ENCODE assay signal across 16 cellular contexts in genomic region chr22:40138866-40139265, GRCh38. TPM values are rescaled to one million over a fixed set of nuclear protein-coding genes. Genes with fewer than 3 reads are reported as not detected.
DNase-seq lines count a peak whose midpoint lies in the region; ATAC-seq and TF ChIP-seq lines count a peak whose summit lies in the region.
"Had no signal": no experiment of that assay in that cellular context is flagged by ENCODE, and none has a peak within 500 bp of the region (broad histone marks: within the 10 kb centered on the region; RNA-seq: fewer than 3 reads in every experiment).

No MANE protein-coding gene starts in this region.

- no peaks in the 10 kb centered on the region for H3K9me3 Mint-ChIP-seq in activated B cell treated with CpG ODN at 0.5 μM for 24 hours
- H3K9me3 Mint-ChIP-seq: CD4-positive, CD25-positive, alpha-beta regulatory T cell; IgD-negative memory B cell had no signal

- peaks cover 15% of the 10 kb centered on the region for H3K4me1 ChIP-seq in psoas muscle
- H3K4me1 ChIP-seq: BE2C, Caco-2, HAP-1 had no signal

- CTCF ChIA-PET in activated B cell treated with CpG ODN at 0.5 μM for 24 hours (lab: Charles Lee) = no interaction called here

- ATAC-seq in activated B cell treated with CpG ODN at 0.5 μM for 24 hours (ENCODE audit: low read depth) (no peak), psoas muscle (peak in 3 of 4 donors; percentile 44 to 83 (median 61)), HG03196 (IDR thresholded peaks at IDR 0.05; ENCODE audit: unreplicated experiment) (no peak)
- ATAC-seq: HepG2 had no signal

- POLR2A ChIA-PET in activated B cell treated with CpG ODN at 0.5 μM for 24 hours (lab: Charles Lee) = no interaction called here

- H3K36me3 Mint-ChIP-seq in activated B cell treated with CpG ODN at 0.5 μM for 24 hours (ENCODE audit: low read depth) = peaks cover 67% of the 10 kb centered on the region

- H3K36me3 ChIP-seq in psoas muscle (ENCODE audit: insufficient read depth in 1 of 2, low read depth in 1 of 2) = peaks cover 2 to 20% of the 10 kb centered on the region in 2 donors
- H3K36me3 ChIP-seq: BE2C had no signal

- no peaks in the 10 kb centered on the region for H3K27me3 Mint-ChIP-seq in activated B cell treated with CpG ODN at 0.5 μM for 24 hours
- H3K27me3 Mint-ChIP-seq: CD4-positive, CD25-positive, alpha-beta regulatory T cell; IgD-negative memory B cell had no signal

- peak overlapping the region; percentile 14 for H3K27ac Mint-ChIP-seq in activated B cell treated with CpG ODN at 0.5 μM for 24 hours
- H3K27ac Mint-ChIP-seq: IgD-negative memory B cell had no signal

- intact Hi-C loops in activated B cell treated with CpG ODN at 0.5 μM for 24 hours (cut with micrococcal nuclease) = no loop called here
- intact Hi-C loops in psoas muscle (cut with DNase I) = no loop called here

- H3K27me3 ChIP-seq in psoas muscle (ENCODE audit: insufficient read depth in 3 of 3, low read length in 2 of 3) = no peaks in the 10 kb centered on the region
- H3K27me3 ChIP-seq: BE2C had no signal

- H3K4me1 Mint-ChIP-seq in activated B cell treated with CpG ODN at 0.5 μM for 24 hours = no peaks in the 10 kb centered on the region

- DNase-seq in EH (ENCODE audit: low read depth) (peak; percentile 7), activated B cell treated with CpG ODN at 0.5 μM for 24 hours (no peak), psoas muscle (no peak), NCI-H69 (lab: John Stamatoyannopoulos, UW) (no peak)
- no peak for DNase-seq in effector CD4-positive, alpha-beta T cell
- DNase-seq: ACHN; BE2C; C1 segment of cervical spinal cord; Caco-2; CD4-positive, CD25-positive, alpha-beta regulatory T cell; GDM1; GM23248 had no signal

- H3K27ac ChIP-seq in psoas muscle = peak overlapping the region; percentile 41
- H3K27ac ChIP-seq: GM23248 had no signal

- no peaks in the 10 kb centered on the region for H3K9me3 ChIP-seq in psoas muscle
- H3K9me3 ChIP-seq: BE2C, Caco-2, HAP-1 had no signal

- no peak overlapping the region for H3K4me3 Mint-ChIP-seq in activated B cell treated with CpG ODN at 0.5 μM for 24 hours
- H3K4me3 Mint-ChIP-seq: CD4-positive, CD25-positive, alpha-beta regulatory T cell; IgD-negative memory B cell had no signal

- no peak overlapping the region for H3K4me3 ChIP-seq in psoas muscle
- H3K4me3 ChIP-seq: GM23248, HAP-1 had no signal

- no peak for TF ChIP-seq CTCF in activated B cell treated with CpG ODN at 0.5 μM for 24 hours (IDR thresholded peaks at IDR 0.05)
- TF ChIP-seq CTCF in psoas muscle (IDR thresholded peaks at IDR 0.05) = no peak

RNA-seq across cellular contexts. Expression of gene TNRC6B, which starts 38.9 kb away (rescaled TPM):
- total RNA-seq in activated B cell treated with CpG ODN at 0.5 μM for 24 hours = 84.6 and 95.2 TPM in 2 replicates
- 10 to 100 TPM; 27.9 to 49.4 (median 32.6) TPM for total RNA-seq in psoas muscle
- 10 to 100 TPM in 1 of 3 donors, 1 to 10 TPM in 2; 2.2 to 17.4 (median 2.5) TPM for polyA plus RNA-seq in psoas muscle

Comparison
In these comparisons a context has a peak if more than half of its experiments do, and no peak if none do; other contexts are left out.
1. ATAC-seq: peak in psoas muscle (3 of 4); none in activated B cell treated with CpG ODN at 0.5 μM for 24 hours (single experiment) and HG03196 (single experiment).